Comparison of ENCODE assay signal across 8 cellular contexts in genomic region chr12:89348894-89349669, GRCh38. TPM values are rescaled to one million over a fixed set of nuclear protein-coding genes. Genes with fewer than 3 reads are reported as not detected.
DNase-seq lines count a peak whose midpoint lies in the region; ATAC-seq and TF ChIP-seq lines count a peak whose summit lies in the region.

No MANE protein-coding gene starts in this region.

- H3K4me3 Mint-ChIP-seq in endothelial cell (ENCODE audit: unreplicated experiment) = peak overlapping the region; percentile 100
- H3K4me3 Mint-ChIP-seq in neural progenitor cell = peak overlapping the region; percentile 97

- no peak for TF ChIP-seq CTCF in endothelial cell (IDR thresholded peaks at IDR 0.05; ENCODE audit: unreplicated experiment)
- no peak for TF ChIP-seq CTCF in neural progenitor cell (IDR thresholded peaks at IDR 0.05)

- H3K79me2 ChIP-seq in neural progenitor cell (ENCODE audit: low read depth) = peaks cover 31% of the 10 kb centered on the region

- H2AFZ ChIP-seq in neural progenitor cell (replicated peaks) = no peak overlapping the region

- ATAC-seq in HG03469 (IDR thresholded peaks at IDR 0.05; ENCODE audit: unreplicated experiment) (no peak), GM18868 (IDR thresholded peaks at IDR 0.05; ENCODE audit: unreplicated experiment) (no peak)

- H3K4me1 Mint-ChIP-seq in endothelial cell (ENCODE audit: unreplicated experiment) = peaks cover 65% of the 10 kb centered on the region
- H3K4me1 Mint-ChIP-seq in neural progenitor cell = peaks cover 55% of the 10 kb centered on the region

- H3K9me3 Mint-ChIP-seq in endothelial cell (ENCODE audit: unreplicated experiment) (no peaks in the 10 kb centered on the region), neural progenitor cell (no peaks in the 10 kb centered on the region)

- peaks cover 51% of the 10 kb centered on the region for H4K20me1 ChIP-seq in neural progenitor cell (ENCODE audit: low read depth)

- H3K4me3 ChIP-seq in neural progenitor cell = peak overlapping the region; percentile 68

- peaks cover 51% of the 10 kb centered on the region for H3K27me3 ChIP-seq in neural progenitor cell

- no peaks in the 10 kb centered on the region for H3K36me3 ChIP-seq in neural progenitor cell

- H3K9ac ChIP-seq in neural progenitor cell = no peak overlapping the region

- no peak overlapping the region for H3K27ac ChIP-seq in neural progenitor cell

- H3K27ac Mint-ChIP-seq in endothelial cell (ENCODE audit: unreplicated experiment) = peak overlapping the region; percentile 99
- H3K27ac Mint-ChIP-seq in neural progenitor cell = peak overlapping the region; percentile 11

- peaks cover 66% of the 10 kb centered on the region for H3K4me1 ChIP-seq in neural progenitor cell

- H3K9me3 ChIP-seq in neural progenitor cell (ENCODE audit: low read depth) = no peaks in the 10 kb centered on the region

- peak overlapping the region; percentile 97 for H3K4me2 ChIP-seq in neural progenitor cell

- H3K36me3 Mint-ChIP-seq in endothelial cell (ENCODE audit: low read depth, unreplicated experiment) = peaks cover 55% of the 10 kb centered on the region
- peaks cover 30% of the 10 kb centered on the region for H3K36me3 Mint-ChIP-seq in neural progenitor cell

- DNase-seq in COLO668 (lab: John Stamatoyannopoulos, UW; ENCODE audit: unreplicated experiment) (peak; percentile 26), RPMI7951 (ENCODE audit: low read depth) (peak; percentile 50), endothelial cell (ENCODE audit: low spot score) (no peak), neural progenitor cell (ENCODE audit: low spot score) (peak; percentile 30), SK-N-DZ (ENCODE audit: low spot score) (no peak), NCI-H1417 treated with DMSO at 0.1 percent for 48 hours (lab: John Stamatoyannopoulos, UW) (no peak)

- H3K27me3 Mint-ChIP-seq in endothelial cell (ENCODE audit: unreplicated experiment) = peaks cover 48% of the 10 kb centered on the region
- H3K27me3 Mint-ChIP-seq in neural progenitor cell (ENCODE audit: insufficient read depth, low read depth) = peaks cover 11% of the 10 kb centered on the region

- H3F3A ChIP-seq in neural progenitor cell (ENCODE audit: low read depth) = peaks cover 83% of the 10 kb centered on the region

RNA-seq across cellular contexts. Expression of gene DUSP6, which starts 3.2 kb away (rescaled TPM):
- total RNA-seq in RPMI7951 (2014; rRNA removed; shearing (Covaris generic)) = 36.3 and 39.8 TPM in 2 replicates
- total RNA-seq in endothelial cell (ENCODE audit: unreplicated experiment) (232 TPM), neural progenitor cell (ENCODE audit: low replicate concordance) (12.5 and 23.6 TPM in 2 replicates)
- polyA plus RNA-seq in SK-N-DZ (2014; cell fraction: cytosol; rRNA removed) = 0.02 and 0.35 TPM in 2 replicates
- 0.67 and 1.4 TPM in 2 replicates for polyA plus RNA-seq in SK-N-DZ (2014; cell fraction: nucleus; rRNA removed)

Comparison
In these comparisons a context has a peak if more than half of its experiments do, and no peak if none do; other contexts are left out.
1. DNase-seq: peak in COLO668 (single experiment), RPMI7951 (single experiment) and neural progenitor cell (single experiment); none in endothelial cell (single experiment), SK-N-DZ (single experiment) and NCI-H1417 treated with DMSO at 0.1 percent for 48 hours (single experiment).